Comparison of ENCODE assay signal across 12 cellular contexts in the genomic region with DNA sequence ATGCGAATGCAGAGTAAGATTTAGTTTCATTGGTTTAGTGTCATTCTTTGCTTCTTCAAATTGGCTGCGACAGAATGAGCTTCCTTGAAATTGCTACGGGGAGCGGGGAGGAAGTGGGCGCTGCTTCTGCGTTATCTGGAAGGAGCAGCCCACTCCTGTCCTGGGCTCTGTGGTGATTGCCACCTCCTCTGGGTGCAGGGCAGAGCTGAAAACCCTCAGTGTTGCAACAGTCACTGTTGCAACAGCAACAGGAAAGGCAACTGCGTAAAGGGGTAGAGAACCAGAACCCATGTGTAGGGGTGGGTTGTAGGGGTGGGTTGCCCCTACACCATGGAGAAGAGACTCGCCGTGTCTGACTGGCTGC. TPM values are rescaled to one million over a fixed set of nuclear protein-coding genes. Genes with fewer than 3 reads are reported as not detected.
DNase-seq lines count a peak whose midpoint lies in the region; ATAC-seq and TF ChIP-seq lines count a peak whose summit lies in the region.
"Had no signal": no experiment of that assay in that cellular context is flagged by ENCODE, and none has a peak within 500 bp of the region (broad histone marks: within the 10 kb centered on the region; RNA-seq: fewer than 3 reads in every experiment).

No MANE protein-coding gene starts in this region.

- no peaks in the 10 kb centered on the region for H3K27me3 ChIP-seq in MM.1S (replicated peaks; ENCODE audit: insufficient read depth, low read length)

- H3F3A ChIP-seq in MM.1S (ENCODE audit: insufficient read depth, low read length), result no peaks in the 10 kb centered on the region

- ATAC-seq in left ventricle myocardium superior (peak; percentile 10), sciatic nerve (peak; percentile 61)

- H3K4me1 ChIP-seq in MM.1S (ENCODE audit: low read length), result no peaks in the 10 kb centered on the region

- DNase-seq in activated CD4-positive, alpha-beta T cell treated with anti-CD3 and anti-CD28 coated beads, Interleukin-2, amount 10 ng/mL, durations not matched to agents 7 days and 5 days, result no peak
- no peak for DNase-seq in activated CD4-positive, alpha-beta T cell treated with anti-CD3 and anti-CD28 coated beads, Interleukin-2, amount 50 U/mL, for 4 hours
- DNase-seq in SIG-M5 (lab: John Stamatoyannopoulos, UW) (peak; percentile 80), left ventricle myocardium superior (no peak), sciatic nerve (ENCODE audit: low spot score) (peak; percentile 56), GM19238 (ENCODE audit: insufficient read length, low spot score) (no peak), MM.1S (no peak)
- DNase-seq in activated CD4-positive, alpha-beta T cell treated with anti-CD3 and anti-CD28 coated beads for 4 hours, result no peak
- DNase-seq: activated CD4-positive, alpha-beta T cell treated with anti-CD3 and anti-CD28 coated beads for 48 hours; activated effector memory CD4-positive, alpha-beta T cell treated with Interleukin-2 at 50 U/mL for 16 hours; Calu3; SW 1271 had no signal

- H3K9ac ChIP-seq in MM.1S (ENCODE audit: low read length), result no peak overlapping the region

- peaks cover 32% of the 10 kb centered on the region for H3K36me3 Mint-ChIP-seq in activated CD4-positive, alpha-beta T cell treated with anti-CD3 and anti-CD28 coated beads, Interleukin-2, amount 10 ng/mL, durations not matched to agents 7 days and 5 days (ENCODE audit: low read depth)

- no peaks in the 10 kb centered on the region for H3K9me2 ChIP-seq in MM.1S (replicated peaks; ENCODE audit: insufficient read depth, low read length)

- H3K27ac ChIP-seq in MM.1S (ENCODE audit: low read length), result no peak overlapping the region

- H4K20me1 ChIP-seq in MM.1S (ENCODE audit: insufficient read depth, low read length), result no peaks in the 10 kb centered on the region

- no peaks in the 10 kb centered on the region for H3K9me3 Mint-ChIP-seq in activated CD4-positive, alpha-beta T cell treated with anti-CD3 and anti-CD28 coated beads, Interleukin-2, amount 10 ng/mL, durations not matched to agents 7 days and 5 days

- intact Hi-C loops in left ventricle myocardium superior (cut with micrococcal nuclease), result no loop called here
- intact Hi-C loops in sciatic nerve (cut with DNase I), result no loop called here

- no peaks in the 10 kb centered on the region for H3K27me3 Mint-ChIP-seq in activated CD4-positive, alpha-beta T cell treated with anti-CD3 and anti-CD28 coated beads, Interleukin-2, amount 10 ng/mL, durations not matched to agents 7 days and 5 days

- POLR2A ChIA-PET in activated CD4-positive, alpha-beta T cell treated with anti-CD3 and anti-CD28 coated beads, Interleukin-2, amount 10 ng/mL, durations not matched to agents 7 days and 5 days (lab: Charles Lee), result no interaction called here

- H3K4me1 Mint-ChIP-seq in activated CD4-positive, alpha-beta T cell treated with anti-CD3 and anti-CD28 coated beads, Interleukin-2, amount 10 ng/mL, durations not matched to agents 7 days and 5 days, result peaks cover 28% of the 10 kb centered on the region

- H3K79me2 ChIP-seq in MM.1S (ENCODE audit: low read length), result no peaks in the 10 kb centered on the region

- no peaks in the 10 kb centered on the region for H3K36me3 ChIP-seq in MM.1S (replicated peaks; ENCODE audit: insufficient read depth, low read length)

- no peak overlapping the region for H3K4me2 ChIP-seq in MM.1S (ENCODE audit: low read depth, low read length)

- no peaks in the 10 kb centered on the region for H3K9me3 ChIP-seq in MM.1S (replicated peaks; ENCODE audit: insufficient read depth, low read length)

- no peak for TF ChIP-seq CTCF in MM.1S (IDR thresholded peaks at IDR 0.05; ENCODE audit: low read length)

- H3K4me3 ChIP-seq in MM.1S (ENCODE audit: low read length), result no peak overlapping the region

- no peak overlapping the region for H3K4me3 Mint-ChIP-seq in activated CD4-positive, alpha-beta T cell treated with anti-CD3 and anti-CD28 coated beads, Interleukin-2, amount 10 ng/mL, durations not matched to agents 7 days and 5 days

- CTCF ChIA-PET in activated CD4-positive, alpha-beta T cell treated with anti-CD3 and anti-CD28 coated beads, Interleukin-2, amount 10 ng/mL, durations not matched to agents 7 days and 5 days (lab: Charles Lee), result no interaction called here

- H2AFZ ChIP-seq in MM.1S (ENCODE audit: low read length), result no peak overlapping the region

- peak overlapping the region; percentile 65 for H3K27ac Mint-ChIP-seq in activated CD4-positive, alpha-beta T cell treated with anti-CD3 and anti-CD28 coated beads, Interleukin-2, amount 10 ng/mL, durations not matched to agents 7 days and 5 days

RNA-seq across cellular contexts. Expression of gene MAX, which starts 57.7 kb away (rescaled TPM):
- 100 to 1,000 TPM; 158 to 203 TPM for total RNA-seq in activated CD4-positive, alpha-beta T cell treated with anti-CD3 and anti-CD28 coated beads, Interleukin-2, amount 10 ng/mL, durations not matched to agents 7 days and 5 days
- 85.9 TPM for total RNA-seq in left ventricle myocardium superior
- 131 TPM for total RNA-seq in sciatic nerve

RNA-seq across cellular contexts. Expression of gene FNTB, which starts 57.9 kb away (rescaled TPM):
- 10 to 100 TPM; 16.7 to 21.4 TPM for total RNA-seq in activated CD4-positive, alpha-beta T cell treated with anti-CD3 and anti-CD28 coated beads, Interleukin-2, amount 10 ng/mL, durations not matched to agents 7 days and 5 days
- 18.1 TPM for total RNA-seq in left ventricle myocardium superior
- 40.7 TPM for total RNA-seq in sciatic nerve

Comparison
In these comparisons a context has a peak if more than half of its experiments do, and no peak if none do; other contexts are left out.
1. DNase-seq: peak in SIG-M5 (single experiment) and sciatic nerve (single experiment); none in activated CD4-positive, alpha-beta T cell treated with anti-CD3 and anti-CD28 coated beads, Interleukin-2, amount 10 ng/mL, durations not matched to agents 7 days and 5 days (single experiment), activated CD4-positive, alpha-beta T cell treated with anti-CD3 and anti-CD28 coated beads, Interleukin-2, amount 50 U/mL, for 4 hours (0 of 2), left ventricle myocardium superior (single experiment), GM19238 (single experiment), activated CD4-positive, alpha-beta T cell treated with anti-CD3 and anti-CD28 coated beads for 4 hours (0 of 2) and MM.1S (single experiment).